In the genomic region with DNA sequence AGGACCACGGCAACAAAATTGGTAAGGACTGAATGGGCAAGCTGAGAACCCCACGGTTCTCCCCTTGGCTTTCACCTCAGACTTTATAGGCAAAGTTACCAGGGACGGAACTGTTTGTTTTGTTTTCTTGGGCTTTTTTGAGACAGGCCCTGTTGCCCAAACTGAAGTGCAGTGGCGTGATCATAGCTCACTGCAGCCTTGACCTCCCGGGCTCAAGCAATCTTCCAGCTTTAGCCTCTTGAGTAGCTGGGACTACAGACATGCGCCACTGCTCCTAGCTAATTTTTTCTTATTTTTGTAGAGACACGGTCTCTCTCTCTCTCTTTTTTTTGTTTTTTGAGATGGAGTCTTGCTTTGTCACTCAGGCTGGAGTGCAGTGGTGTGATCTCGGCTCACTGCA, we compare ENCODE assay signal across 30 cellular contexts.
"Had no signal": no experiment of that assay in that cellular context is flagged by ENCODE, and none has a peak within 500 bp of the region (broad histone marks: within the 10 kb centered on the region; RNA-seq: fewer than 3 reads in every experiment).

No MANE protein-coding gene starts in this region.

- H3K9me3 ChIP-seq: left lung, lower lobe of right lung, neutrophil, right atrium auricular region, right lobe of liver, tibial artery, upper lobe of right lung had no signal

- H3K27me3 Mint-ChIP-seq: naive thymus-derived CD8-positive, alpha-beta T cell; progenitor cell of endocrine pancreas; stimulated activated memory B cell treated with anti-CD40 and anti-IgM and Interleukin-4, amounts not matched to agents 10 μg/mL and 1 μg/mL and 100 μg/mL, for 72 hours; stimulated activated naive CD8-positive, alpha-beta T cell treated with anti-CD3 and anti-CD28 coated beads, Interleukin-15, amount 100 ng/mL, for 72 hours had no signal

- H3K27ac ChIP-seq: left lung, lower lobe of right lung, neutrophil, right atrium auricular region, right lobe of liver, tibial artery, upper lobe of right lung had no signal

- H3K4me3 ChIP-seq: left lung, lower lobe of right lung, right atrium auricular region, right lobe of liver, smooth muscle cell, tibial artery, upper lobe of right lung had no signal

- H3K4me3 Mint-ChIP-seq: immature natural killer cell; naive thymus-derived CD8-positive, alpha-beta T cell; nephron; neural crest cell; stimulated activated memory B cell treated with anti-CD40 and anti-IgM and Interleukin-4, amounts not matched to agents 10 μg/mL and 1 μg/mL and 100 μg/mL, for 72 hours; stimulated activated naive CD8-positive, alpha-beta T cell treated with anti-CD3 and anti-CD28 coated beads, Interleukin-15, amount 100 ng/mL, for 72 hours had no signal

- H3K4me1 ChIP-seq: left lung, tibial artery had no signal

- FAIRE-seq: islet of Langerhans, kidney, urothelium cell line had no signal

- H3K4me2 ChIP-seq: smooth muscle cell had no signal

- H3K27ac Mint-ChIP-seq: immature natural killer cell; nephron; progenitor cell of endocrine pancreas; stimulated activated memory B cell treated with anti-CD40 and anti-IgM and Interleukin-4, amounts not matched to agents 10 μg/mL and 1 μg/mL and 100 μg/mL, for 72 hours had no signal

- H3K4me1 Mint-ChIP-seq: immature natural killer cell; nephron; neural crest cell; stimulated activated memory B cell treated with anti-CD40 and anti-IgM and Interleukin-4, amounts not matched to agents 10 μg/mL and 1 μg/mL and 100 μg/mL, for 72 hours had no signal

- ATAC-seq: left colon; left lung; lower lobe of right lung; naive thymus-derived CD8-positive, alpha-beta T cell; right lobe of liver; stimulated activated memory B cell treated with anti-CD40 and anti-IgM and Interleukin-4, amounts not matched to agents 10 μg/mL and 1 μg/mL and 100 μg/mL, for 72 hours; stimulated activated naive CD8-positive, alpha-beta T cell treated with anti-CD3 and anti-CD28 coated beads, Interleukin-15, amount 100 ng/mL, for 72 hours; upper lobe of right lung had no signal

- DNase-seq: hippocampal formation; immature natural killer cell; kidney; left colon; left lung; lower lobe of right lung; mammary epithelial cell; mesenchymal stem cell; naive thymus-derived CD8-positive, alpha-beta T cell; occipital lobe; right lobe of liver; stimulated activated CD4-positive, alpha-beta T cell treated with anti-CD3 and anti-CD28 coated beads, Interleukin-1b, Interleukin-23, amount 100 ng/mL, for 48 hours; stimulated activated CD4-positive, alpha-beta T cell treated with anti-CD3 and anti-CD28 coated beads, Interleukin-2, amount 100 ng/mL, for 48 hours; stimulated activated CD4-positive, alpha-beta T cell treated with anti-CD3 and anti-CD28 coated beads, Interleukin-4, amount 100 ng/mL, for 4 hours; stimulated activated CD8-positive, alpha-beta memory T cell treated with anti-CD3 and anti-CD28 coated beads, Interleukin-4, amount 100 ng/mL, for 48 hours; stimulated activated naive CD4-positive, alpha-beta T cell treated with Interleukin-2 at 50 U/mL for 16 hours; stimulated activated naive CD8-positive, alpha-beta T cell treated with anti-CD3 and anti-CD28 coated beads, Interleukin-15, amount 100 ng/mL, for 72 hours; substantia nigra; tibial artery; trophoblast cell; upper lobe of right lung had no signal

- H3K27me3 ChIP-seq: left lung, neutrophil, right atrium auricular region, right lobe of liver, tibial artery, upper lobe of right lung had no signal

- H3K9me3 Mint-ChIP-seq: immature natural killer cell; naive thymus-derived CD8-positive, alpha-beta T cell; nephron; neural crest cell; stimulated activated memory B cell treated with anti-CD40 and anti-IgM and Interleukin-4, amounts not matched to agents 10 μg/mL and 1 μg/mL and 100 μg/mL, for 72 hours; stimulated activated naive CD8-positive, alpha-beta T cell treated with anti-CD3 and anti-CD28 coated beads, Interleukin-15, amount 100 ng/mL, for 72 hours had no signal
